Comparison of ENCODE assay signal across 20 cellular contexts in the genomic region with DNA sequence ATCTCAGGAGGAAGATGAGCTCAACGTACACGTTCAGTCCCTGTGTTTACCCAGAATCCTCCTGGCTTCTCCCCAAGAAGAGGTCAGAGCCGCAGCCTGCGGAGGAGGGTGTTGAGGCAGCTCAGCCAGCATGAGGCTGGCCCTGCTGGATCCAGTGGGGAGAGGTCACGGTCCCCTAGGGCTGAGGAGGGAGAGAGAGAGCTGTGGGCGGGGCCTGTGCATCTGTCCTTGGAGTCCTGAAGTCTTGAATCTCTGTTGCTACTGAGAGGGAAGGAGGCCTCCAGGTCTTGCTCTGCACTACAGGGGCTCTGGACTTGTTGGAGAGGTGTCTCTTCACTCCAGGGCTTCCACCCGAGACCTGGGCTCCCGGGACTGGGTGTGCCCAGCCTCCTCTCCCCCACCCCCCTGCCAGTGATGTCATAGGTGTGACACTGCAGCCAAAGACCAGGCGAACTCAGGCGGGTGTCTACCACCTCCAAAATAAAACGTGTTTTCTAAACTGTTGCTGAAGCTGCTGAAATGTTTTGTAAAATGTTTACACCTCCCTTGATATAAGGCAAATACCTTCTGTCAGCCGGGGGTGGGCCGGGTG.
"Had no signal": no experiment of that assay in that cellular context is flagged by ENCODE, and none has a peak within 500 bp of the region (broad histone marks: within the 10 kb centered on the region; RNA-seq: fewer than 3 reads in every experiment).

No MANE protein-coding gene starts in this region.

- FAIRE-seq: TTC549 had no signal

- DNase-seq: activated CD4-positive, alpha-beta memory T cell treated with anti-CD3 and anti-CD28 coated beads for 36 hours; activated CD4-positive, alpha-beta T cell treated with anti-CD3 and anti-CD28 coated beads, Interleukin-2, amount 10 ng/mL, durations not matched to agents 7 days and 5 days; activated CD4-positive, CD25-positive, alpha-beta regulatory T cell; activated CD8-positive, alpha-beta memory T cell treated with anti-CD3 and anti-CD28 coated beads for 24 hours; activated gamma-delta T cell treated with Interleukin-2 at 50 U/mL for 16 hours; activated naive CD4-positive, alpha-beta T cell treated with anti-CD3 and anti-CD28 coated beads, Interleukin-2, amount 10 ng/mL, durations not matched to agents 7 days and 5 days; activated naive CD8-positive, alpha-beta T cell treated with anti-CD3 and anti-CD28 coated beads for 36 hours; activated T-cell treated with anti-CD3 and anti-CD28 coated beads, Interleukin-2, amount 50 U/mL, for 4 hours; NCI-H1092; NCI-H1930; NCI-H2171; NCI-H446 treated with DMSO at 0.1 percent for 48 hours; NCI-H524 treated with DMSO at 0.1 percent for 48 hours; NCI-H748 treated with DMSO at 0.1 percent for 48 hours; SIG-M5; T-cell; T-helper 2 cell; T1000 had no signal

- H3K9me3 Mint-ChIP-seq: activated naive CD4-positive, alpha-beta T cell treated with anti-CD3 and anti-CD28 coated beads, Interleukin-2, amount 10 ng/mL, durations not matched to agents 7 days and 5 days had no signal

- H3K4me2 ChIP-seq: KMS-11 had no signal

- H3K27me3 Mint-ChIP-seq: activated CD4-positive, alpha-beta T cell treated with anti-CD3 and anti-CD28 coated beads, Interleukin-2, amount 10 ng/mL, durations not matched to agents 7 days and 5 days had no signal

- ATAC-seq: activated T-cell treated with anti-CD3 and anti-CD28 coated beads, Interleukin-2, amount 50 U/mL, for 4 hours; T-cell had no signal

- H3K27ac ChIP-seq: KMS-11 had no signal

- H3K27ac Mint-ChIP-seq: activated CD4-positive, alpha-beta memory T cell treated with anti-CD3 and anti-CD28 coated beads for 36 hours; activated CD4-positive, alpha-beta T cell treated with anti-CD3 and anti-CD28 coated beads, Interleukin-2, amount 10 ng/mL, durations not matched to agents 7 days and 5 days; activated naive CD4-positive, alpha-beta T cell treated with anti-CD3 and anti-CD28 coated beads, Interleukin-2, amount 10 ng/mL, durations not matched to agents 7 days and 5 days; activated naive CD8-positive, alpha-beta T cell treated with anti-CD3 and anti-CD28 coated beads for 36 hours; T-cell had no signal

- H3K4me1 Mint-ChIP-seq: activated CD4-positive, alpha-beta T cell treated with anti-CD3 and anti-CD28 coated beads, Interleukin-2, amount 10 ng/mL, durations not matched to agents 7 days and 5 days; activated naive CD4-positive, alpha-beta T cell treated with anti-CD3 and anti-CD28 coated beads, Interleukin-2, amount 10 ng/mL, durations not matched to agents 7 days and 5 days; activated naive CD8-positive, alpha-beta T cell treated with anti-CD3 and anti-CD28 coated beads for 36 hours; T-cell had no signal

- H3K9ac ChIP-seq: KMS-11 had no signal

- H3K4me3 Mint-ChIP-seq: activated CD4-positive, alpha-beta memory T cell treated with anti-CD3 and anti-CD28 coated beads for 36 hours; activated CD4-positive, alpha-beta T cell treated with anti-CD3 and anti-CD28 coated beads, Interleukin-2, amount 10 ng/mL, durations not matched to agents 7 days and 5 days; activated naive CD4-positive, alpha-beta T cell treated with anti-CD3 and anti-CD28 coated beads, Interleukin-2, amount 10 ng/mL, durations not matched to agents 7 days and 5 days; activated naive CD8-positive, alpha-beta T cell treated with anti-CD3 and anti-CD28 coated beads for 36 hours; activated T-cell treated with anti-CD3 and anti-CD28 coated beads, Interleukin-2, amount 50 U/mL, for 4 hours; T-cell had no signal

- H3K36me3 Mint-ChIP-seq: activated CD4-positive, alpha-beta memory T cell treated with anti-CD3 and anti-CD28 coated beads for 36 hours; activated naive CD4-positive, alpha-beta T cell treated with anti-CD3 and anti-CD28 coated beads, Interleukin-2, amount 10 ng/mL, durations not matched to agents 7 days and 5 days; activated naive CD8-positive, alpha-beta T cell treated with anti-CD3 and anti-CD28 coated beads for 36 hours; T-cell had no signal
